Comparison of ENCODE assay signal across 28 cellular contexts in the genomic region with DNA sequence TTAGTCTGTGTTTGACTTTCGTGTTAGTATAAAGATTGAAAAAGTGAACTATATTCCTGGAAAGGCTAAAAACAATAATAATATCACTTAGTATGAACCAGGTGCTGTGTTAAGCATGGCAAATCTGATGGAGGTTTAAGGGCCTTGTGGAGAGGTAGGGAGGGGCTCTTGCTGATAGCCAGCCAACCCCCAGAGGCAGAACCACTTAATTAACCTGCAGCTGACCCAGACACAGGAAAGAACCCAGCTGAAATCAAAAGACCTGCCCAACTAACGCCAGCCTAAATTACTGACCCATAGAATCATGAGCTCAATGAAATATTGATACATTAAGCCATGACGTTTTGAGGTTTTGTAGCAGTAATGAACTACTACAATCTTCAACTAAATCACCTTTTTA. TPM values are rescaled to one million over a fixed set of nuclear protein-coding genes. Genes with fewer than 3 reads are reported as not detected.
"Had no signal": no experiment of that assay in that cellular context is flagged by ENCODE, and none has a peak within 500 bp of the region (broad histone marks: within the 10 kb centered on the region; RNA-seq: fewer than 3 reads in every experiment).

No MANE protein-coding gene starts in this region.

- H3K4me1 ChIP-seq: colonic mucosa, esophagus squamous epithelium, gastrocnemius medialis, heart right ventricle, left lung, lower lobe of right lung had no signal

- H3K9me3 ChIP-seq: colonic mucosa, esophagus squamous epithelium, gastrocnemius medialis, heart right ventricle, left lung, lower lobe of right lung, mucosa of descending colon had no signal

- H3K4me3 ChIP-seq: colonic mucosa, esophagus squamous epithelium, gastrocnemius medialis, heart right ventricle, left lung, lower lobe of right lung, mucosa of descending colon had no signal

- DNase-seq: colonic mucosa; cortex of kidney; effector CD8-positive, alpha-beta T cell; effector memory CD8-positive, alpha-beta T cell; endodermal cell; erythroblast; esophagus squamous epithelium; foreskin fibroblast; foreskin melanocyte; gastrocnemius medialis; glutamatergic neuron; head of caudate nucleus; heart right ventricle; hippocampal formation; left cardiac atrium; left lung; left ventricle myocardium superior; lower lobe of right lung; mesenchymal stem cell; mucosa of descending colon; naive B cell had no signal

- H3K27me3 ChIP-seq: colonic mucosa, esophagus squamous epithelium, gastrocnemius medialis, left lung had no signal

- H3K27ac ChIP-seq: colonic mucosa, epithelial cell of prostate, esophagus squamous epithelium, gastrocnemius medialis, heart right ventricle, left lung, lower lobe of right lung had no signal

- ATAC-seq: effector memory CD8-positive, alpha-beta T cell; esophagus mucosa; gastrocnemius medialis; heart right ventricle; left cardiac atrium; left lung; left ventricle myocardium superior; lower lobe of right lung; mucosa of descending colon had no signal

- H3K36me3 ChIP-seq: colonic mucosa, esophagus squamous epithelium, gastrocnemius medialis, heart right ventricle, left lung, lower lobe of right lung had no signal

RNA-seq across cellular contexts. Expression of a gene that starts 28.3 kb away (rescaled TPM):
- total RNA-seq: colonic mucosa, endodermal cell, esophagus mucosa, esophagus squamous epithelium, gastrocnemius medialis, heart right ventricle, left cardiac atrium, left ventricle myocardium superior, lower leg skin, lower lobe of right lung, lung microvascular endothelial cell, mesenteric fat pad, mesothelial cell of epicardium, mucosa of descending colon had no signal
- polyA plus RNA-seq: keratinocyte had no signal
